8 cellular contexts compared by ENCODE assay signal in the genomic region with DNA sequence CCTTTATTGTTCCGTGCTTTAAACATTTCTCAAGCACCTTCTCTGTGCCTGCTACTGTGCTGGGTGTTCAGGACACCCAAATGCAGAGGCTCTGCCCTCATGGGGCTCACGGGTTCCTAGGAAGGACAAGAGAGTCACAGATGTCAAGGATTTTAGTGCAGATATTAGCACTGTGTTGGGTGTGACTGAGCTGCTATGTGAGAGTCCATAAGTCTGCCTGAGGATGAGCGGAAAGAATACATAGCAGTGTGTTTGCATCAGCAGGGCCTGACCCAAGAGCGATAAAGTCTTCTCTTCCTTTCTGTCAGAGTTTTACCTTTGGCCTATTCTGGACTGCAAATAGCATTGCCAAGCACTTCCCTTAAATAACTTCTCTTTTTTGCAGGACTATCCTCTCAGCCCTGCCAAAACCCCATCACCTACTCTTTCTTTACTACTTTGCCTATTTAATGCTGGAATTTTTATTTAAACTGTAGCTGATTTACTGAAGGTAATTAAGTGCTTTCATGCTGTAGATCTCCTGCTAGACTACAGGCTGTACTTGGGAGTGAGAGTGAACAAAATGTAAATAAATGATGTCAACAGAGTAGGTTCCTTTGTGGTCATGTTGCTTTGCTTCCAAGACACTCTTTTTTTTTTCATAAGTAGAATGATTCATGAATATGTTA.
DNase-seq lines count a peak whose midpoint lies in the region; ATAC-seq, FAIRE-seq and TF ChIP-seq lines count a peak whose summit lies in the region.

No MANE protein-coding gene starts in this region.

- CTCF ChIA-PET in endothelial cell of umbilical vein (lab: Charles Lee), result interaction anchor here (1.3 kb wide), 1 partner anchor 17 kb away, joined by 3 read pairs; no protein-coding TSS in a partner anchor

- peak; percentile 9 for DNase-seq in NCI-H226
- DNase-seq in endothelial cell of umbilical vein (ENCODE audit: low read depth, low spot score), result peak; percentile 64
- DNase-seq in NCI-H774 (lab: John Stamatoyannopoulos, UW), result no peak
- no peak for DNase-seq in Peyer's patch
- no peak for DNase-seq in NCI-H1092 treated with DMSO at 0.1 percent for 48 hours (lab: John Stamatoyannopoulos, UW)

- no peaks in the 10 kb centered on the region for H3K36me3 ChIP-seq in endothelial cell of umbilical vein (ENCODE audit: control insufficient read depth in 2 of 2, extremely low read depth in 1 of 2, insufficient read depth in 2 of 2, low read length in 2 of 2)
- H3K36me3 ChIP-seq in muscle layer of colon (ENCODE audit: insufficient read depth, low read length), result no peaks in the 10 kb centered on the region
- peaks cover 0 to 10% (median 0%) of the 10 kb centered on the region in 3 donors for H3K36me3 ChIP-seq in Peyer's patch

- no TSS peak for BruUV-seq in endothelial cell of umbilical vein (replicated peaks; lab: Mats Ljungman, UMichigan)

- H3K9me1 ChIP-seq in endothelial cell of umbilical vein (replicated peaks; ENCODE audit: control insufficient read depth, extremely low read depth, insufficient read depth, low read length), result no peaks in the 10 kb centered on the region

- H2AFZ ChIP-seq in endothelial cell of umbilical vein (ENCODE audit: low read depth, low read length), result no peak overlapping the region

- no peaks in the 10 kb centered on the region for H3K9me3 ChIP-seq in endothelial cell of umbilical vein (replicated peaks; ENCODE audit: control insufficient read depth, insufficient read depth, low read length)
- no peaks in the 10 kb centered on the region for H3K9me3 ChIP-seq in muscle layer of colon (ENCODE audit: low read length)
- no peaks in the 10 kb centered on the region for H3K9me3 ChIP-seq in Peyer's patch

- intact Hi-C loops in endothelial cell of umbilical vein (cut with micrococcal nuclease), result no loop called here

- H3K9ac ChIP-seq in endothelial cell of umbilical vein (replicated peaks; ENCODE audit: extremely low read depth, insufficient read depth, low read length) (no peak overlapping the region), muscle layer of colon (ENCODE audit: low read length) (no peak overlapping the region)

- no peak for FAIRE-seq in endothelial cell of umbilical vein (lab: Jason Lieb, UNC)

- no peak overlapping the region for H3K4me2 ChIP-seq in endothelial cell of umbilical vein (ENCODE audit: insufficient read depth, low read length)

- dilution Hi-C loops in endothelial cell of umbilical vein (cut with MboI; ENCODE audit: extremely low pct_ligation_motif_present, low sequenced_read_pairs), result no loop called here

- no peak for ATAC-seq in GM19035 (IDR thresholded peaks at IDR 0.05; ENCODE audit: unreplicated experiment)

- H3K4me1 ChIP-seq in endothelial cell of umbilical vein (ENCODE audit: control insufficient read depth, extremely low read depth, insufficient read depth, low read length), result peaks cover 10% of the 10 kb centered on the region
- H3K4me1 ChIP-seq in muscle layer of colon (ENCODE audit: insufficient read depth, low read length), result peaks cover 30% of the 10 kb centered on the region
- no peaks in the 10 kb centered on the region for H3K4me1 ChIP-seq in Peyer's patch

- TF ChIP-seq POLR2A in endothelial cell of umbilical vein (IDR thresholded peaks at IDR 0.05; ENCODE audit: low read depth, low read length) (no peak), Peyer's patch (IDR thresholded peaks at IDR 0.05) (no peak)

- POLR2A ChIA-PET in endothelial cell of umbilical vein (lab: Charles Lee), result no interaction called here

- no peaks in the 10 kb centered on the region for H4K20me1 ChIP-seq in endothelial cell of umbilical vein (replicated peaks; ENCODE audit: control insufficient read depth, extremely low read depth, insufficient read depth, low read length)

- no peaks in the 10 kb centered on the region for H3K27me3 ChIP-seq in endothelial cell of umbilical vein (ENCODE audit: control insufficient read depth in 2 of 2, insufficient read depth in 2 of 2, low read length in 2 of 2)
- H3K27me3 ChIP-seq in muscle layer of colon (ENCODE audit: control insufficient read depth in 1 of 2, insufficient read depth in 2 of 2, low read length in 2 of 2), result no peaks in the 10 kb centered on the region
- H3K27me3 ChIP-seq in Peyer's patch, result no peaks in the 10 kb centered on the region

- H3K4me3 ChIP-seq in endothelial cell of umbilical vein (replicated peaks in 1 of 3; ENCODE audit: insufficient read depth in 1 of 3, low read depth in 1 of 3, low read length in 3 of 3) (no peak overlapping the region), muscle layer of colon (ENCODE audit: low read depth in 1 of 2, low read length in 2 of 2) (peak overlapping the region in 1 of 2 donors; percentile 8), Peyer's patch (no peak overlapping the region)

- H3K27ac ChIP-seq in C4-2B, result peak overlapping the region; percentile 7; the same call in 1 of the 2 replicates
- H3K27ac ChIP-seq in endothelial cell of umbilical vein (ENCODE audit: insufficient read depth, low read depth, low read length), result no peak overlapping the region
- peak overlapping the region; percentile 21 for H3K27ac ChIP-seq in muscle layer of colon (ENCODE audit: low read depth, low read length)
- H3K27ac ChIP-seq in Peyer's patch, result peak overlapping the region in 2 of 4 donors; percentile 32 to 54

- no peaks in the 10 kb centered on the region for H3K79me2 ChIP-seq in endothelial cell of umbilical vein (ENCODE audit: control insufficient read depth, insufficient read depth, low read length)

- TF ChIP-seq CTCF in C4-2B (conservative IDR thresholded peaks at IDR 0.05), result no peak
- no peak for TF ChIP-seq CTCF in endothelial cell of umbilical vein (IDR thresholded peaks at IDR 0.05; ENCODE audit: extremely low read depth in 1 of 2, insufficient read depth in 1 of 2, low read depth in 1 of 2, low read length in 2 of 2)
- no peak for TF ChIP-seq CTCF in Peyer's patch (IDR thresholded peaks at IDR 0.05)

TF ChIP-seq in endothelial cell of umbilical vein, 7 proteins besides CTCF, POLR2A, EP300 and RAD21:
- TF ChIP-seq POLR2AphosphoS5 (IDR thresholded peaks at IDR 0.05; ENCODE audit: insufficient read depth, low read depth, low read length), result no peak
- no peak for TF ChIP-seq EZH2 (IDR thresholded peaks at IDR 0.05; ENCODE audit: borderline replicate concordance, low read depth, low read length, severe bottlenecking)
- no peak for TF ChIP-seq MYC (IDR thresholded peaks at IDR 0.05; ENCODE audit: low read depth, low read length)
- peak; percentile 27 for TF ChIP-seq FOS (IDR thresholded peaks at IDR 0.05; ENCODE audit: borderline replicate concordance, insufficient read depth, low read length)
- no peak for TF ChIP-seq JUN (IDR thresholded peaks at IDR 0.05; ENCODE audit: borderline replicate concordance, insufficient read depth, insufficient read length, low read depth)
- TF ChIP-seq MAX (IDR thresholded peaks at IDR 0.05; ENCODE audit: insufficient read depth, insufficient read length), result no peak
- TF ChIP-seq GATA2 (IDR thresholded peaks at IDR 0.05; ENCODE audit: insufficient read depth, insufficient read length, low read depth, low read length), result no peak

Comparison
In these comparisons a context has a peak if more than half of its experiments do, and no peak if none do; other contexts are left out.
1. DNase-seq: peak in NCI-H226 (single experiment) and endothelial cell of umbilical vein (single experiment); none in NCI-H774 (single experiment), Peyer's patch (0 of 3) and NCI-H1092 treated with DMSO at 0.1 percent for 48 hours (single experiment).